ENCODE assay signal across 22 cellular contexts in the genomic region with DNA sequence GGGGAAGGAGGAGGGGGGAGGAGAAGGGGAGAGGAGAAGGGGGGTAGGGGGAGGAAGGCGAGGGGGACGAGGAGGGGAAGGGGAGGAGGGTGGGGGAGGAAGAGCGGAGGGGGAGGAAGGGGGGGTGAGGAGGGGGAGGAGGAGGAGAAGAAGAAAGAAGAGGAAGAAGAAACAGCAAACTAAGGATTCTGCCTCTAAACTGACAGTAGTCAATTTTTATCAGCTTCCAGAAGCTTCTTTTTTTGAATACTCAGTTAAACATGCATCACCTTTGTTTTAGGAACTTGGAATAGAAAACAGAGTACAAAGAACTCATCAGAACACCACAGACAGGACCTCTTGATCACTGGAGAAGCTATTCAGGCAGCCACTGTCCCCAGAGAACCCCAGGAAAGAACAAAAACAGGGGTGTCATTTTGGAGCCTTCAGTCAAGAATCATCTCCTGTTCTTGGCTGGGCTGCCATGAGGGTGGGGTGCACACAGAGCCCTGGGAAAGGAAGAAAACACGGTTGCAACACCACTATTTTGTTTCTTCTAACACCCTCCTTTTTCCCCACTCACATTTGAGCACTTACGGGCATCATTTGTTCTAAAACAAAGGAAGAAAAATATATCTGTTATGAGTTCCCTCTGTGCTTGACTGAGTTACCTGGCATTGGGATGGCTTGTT.
A peak's percentile ranks its signal among the peaks of the same experiment; 100 is the strongest.
DNase-seq lines count a peak whose midpoint lies in the region; ATAC-seq, FAIRE-seq and TF ChIP-seq lines count a peak whose summit lies in the region.
"Had no signal": no experiment of that assay in that cellular context is flagged by ENCODE, and none has a peak within 500 bp of the region (broad histone marks: within the 10 kb centered on the region; RNA-seq: fewer than 3 reads in every experiment).

No MANE protein-coding gene starts in this region.

- peaks cover 5% of the 10 kb centered on the region for H3K4me1 Mint-ChIP-seq in stimulated activated effector memory CD8-positive, alpha-beta T cell treated with anti-CD3 and anti-CD28 coated beads, Interleukin-12 subunit alpha, Interleukin-12 subunit beta, amount 100 ng/mL, for 72 hours
- H3K4me1 Mint-ChIP-seq: activated naive CD8-positive, alpha-beta T cell treated with anti-CD3 and anti-CD28 coated beads, Interleukin-2, amount 50 U/mL, for 24 hours had no signal

- H3K4me2 ChIP-seq in A549 = no peak overlapping the region
- no peak overlapping the region for H3K4me2 ChIP-seq in IMR-90 (ENCODE audit: low read depth, low read length)
- H3K4me2 ChIP-seq in neuronal stem cell (ENCODE audit: insufficient read depth, low read length, poor library complexity, severe bottlenecking) = no peak overlapping the region
- H3K4me2 ChIP-seq: KMS-11 had no signal

- H3K23ac ChIP-seq in IMR-90 (ENCODE audit: low read depth, low read length) (0 out of 2 replicates have a peak overlapping the region, but pooled peaks have one; percentile 16), neuronal stem cell (ENCODE audit: low read depth, low read length, poor library complexity) (no peak overlapping the region)

- peak overlapping the region; percentile 70 for H2BK20ac ChIP-seq in IMR-90 (ENCODE audit: low read depth, low read length)

- H2BK12ac ChIP-seq in neuronal stem cell (ENCODE audit: low read length) = no peak overlapping the region

- H4K8ac ChIP-seq in IMR-90 (ENCODE audit: low read depth in 2 of 2, low read length in 2 of 2) (peak overlapping the region; percentile 50 to 73), neuronal stem cell (ENCODE audit: low read depth, low read length) (no peak overlapping the region)

- TF ChIP-seq EP300 in A549 (IDR thresholded peaks at IDR 0.05) = no peak

- H2BK15ac ChIP-seq in IMR-90 (ENCODE audit: low read depth, low read length) (peak overlapping the region; percentile 60; the same call in 2 of the 3 replicates), neuronal stem cell (ENCODE audit: low read length) (no peak overlapping the region)

- H3K4me1 ChIP-seq in A549 (peaks cover 46% of the 10 kb centered on the region), IMR-90 (ENCODE audit: control insufficient read depth, insufficient read depth, low read length) (peaks cover 17% of the 10 kb centered on the region), esophagus squamous epithelium (peaks cover 0 to 42% (median 23%) of the 10 kb centered on the region in 3 donors), neuronal stem cell (ENCODE audit: control insufficient read depth in 2 of 2, insufficient read depth in 1 of 2, low read depth in 1 of 2, low read length in 2 of 2) (peaks cover 29 to 30% of the 10 kb centered on the region in 2 donors)

- H3K27me3 ChIP-seq in IMR-90 (ENCODE audit: control insufficient read depth, insufficient read depth, low read length) = no peaks in the 10 kb centered on the region
- H3K27me3 ChIP-seq in esophagus squamous epithelium = no peaks in the 10 kb centered on the region
- H3K27me3 ChIP-seq in neuronal stem cell (ENCODE audit: control insufficient read depth in 3 of 3, insufficient read depth in 3 of 3, low read depth in 1 of 3, low read length in 3 of 3) = no peaks in the 10 kb centered on the region
- H3K27me3 ChIP-seq: breast epithelium had no signal

- peak overlapping the region; percentile 64; the same call in 1 of the 2 replicates for H4K5ac ChIP-seq in IMR-90 (ENCODE audit: low read depth, low read length)

- DNase-seq in A549 (ENCODE audit: low read depth in 1 of 2, low spot score in 1 of 2) (no peak), IMR-90 (no peak), esophagus squamous epithelium (lab: John Stamatoyannopoulos, UW) (no peak), neuronal stem cell (ENCODE audit: low spot score) (no peak), DMS153 treated with DMSO at 0.1 percent for 48 hours (lab: John Stamatoyannopoulos, UW; ENCODE audit: unreplicated experiment) (no peak), medulla oblongata (ENCODE audit: extremely low spot score) (no peak)
- no peak for DNase-seq in stimulated activated effector memory CD8-positive, alpha-beta T cell treated with anti-CD3 and anti-CD28 coated beads, Interleukin-12 subunit alpha, Interleukin-12 subunit beta, amount 100 ng/mL, for 72 hours (ENCODE audit: low spot score in 2 of 2)
- DNase-seq: activated CD4-positive, alpha-beta T cell treated with anti-CD3 and anti-CD28 coated beads for 4 hours; activated CD8-positive, alpha-beta memory T cell treated with anti-CD3 and anti-CD28 coated beads, Interleukin-2, amount 50 U/mL, for 4 hours; activated effector memory CD4-positive, alpha-beta T cell treated with Interleukin-2 at 50 U/mL for 16 hours; activated naive CD8-positive, alpha-beta T cell treated with anti-CD3 and anti-CD28 coated beads, Interleukin-2, amount 50 U/mL, for 24 hours; CD4-positive, alpha-beta memory T cell; DMS79; HFFc6; NCI-H2081 treated with DMSO at 0.1 percent for 48 hours; NCI-H524; posterior cingulate gyrus; stimulated activated CD4-positive, alpha-beta T cell treated with anti-CD3 and anti-CD28 coated beads, Interleukin-12 subunit alpha, Interleukin-12 subunit beta, amount 100 ng/mL, for 4 hours had no signal

- H3K4me3 Mint-ChIP-seq in stimulated activated effector memory CD8-positive, alpha-beta T cell treated with anti-CD3 and anti-CD28 coated beads, Interleukin-12 subunit alpha, Interleukin-12 subunit beta, amount 100 ng/mL, for 72 hours = no peak overlapping the region
- H3K4me3 Mint-ChIP-seq: activated naive CD8-positive, alpha-beta T cell treated with anti-CD3 and anti-CD28 coated beads, Interleukin-2, amount 50 U/mL, for 24 hours; CD4-positive, alpha-beta memory T cell; HFFc6 had no signal

- no peak overlapping the region; the same call in 1 of the 2 replicates for H2AK5ac ChIP-seq in IMR-90 (ENCODE audit: low read depth, low read length)
- H2AK5ac ChIP-seq in neuronal stem cell (ENCODE audit: low read depth, low read length) = no peak overlapping the region

- H2BK120ac ChIP-seq in IMR-90 (ENCODE audit: low read depth, low read length) (peak overlapping the region; percentile 68), neuronal stem cell (ENCODE audit: low read depth, low read length) (no peak overlapping the region)

- no peak for TF ChIP-seq CTCF in A549 (IDR thresholded peaks at IDR 0.05)
- TF ChIP-seq CTCF in IMR-90 (conservative IDR thresholded peaks at IDR 0.05; ENCODE audit: low read depth, low read length) = no peak
- TF ChIP-seq CTCF in esophagus squamous epithelium (IDR thresholded peaks at IDR 0.05) = no peak

- TF ChIP-seq POLR2A in A549 (IDR thresholded peaks at IDR 0.05; ENCODE audit: low read length) = no peak
- no peak for TF ChIP-seq POLR2A in IMR-90 (IDR thresholded peaks at IDR 0.05; ENCODE audit: low read depth, low read length)
- TF ChIP-seq POLR2A in esophagus squamous epithelium (IDR thresholded peaks at IDR 0.05) = no peak

- no peak overlapping the region for H3K9ac ChIP-seq in IMR-90 (ENCODE audit: low read depth, low read length)
- H3K9ac ChIP-seq in neuronal stem cell (ENCODE audit: low read depth, low read length, poor library complexity) = no peak overlapping the region
- H3K9ac ChIP-seq: KMS-11 had no signal

- no peaks in the 10 kb centered on the region for H3K9me3 Mint-ChIP-seq in stimulated activated effector memory CD8-positive, alpha-beta T cell treated with anti-CD3 and anti-CD28 coated beads, Interleukin-12 subunit alpha, Interleukin-12 subunit beta, amount 100 ng/mL, for 72 hours
- H3K9me3 Mint-ChIP-seq: activated naive CD8-positive, alpha-beta T cell treated with anti-CD3 and anti-CD28 coated beads, Interleukin-2, amount 50 U/mL, for 24 hours; HFFc6 had no signal

- POLR2A ChIA-PET in A549 (lab: Yijun Ruan, JAX) = interaction anchor here (0.6 kb wide), 1 partner anchor 1191 kb away, joined by 3 read pairs; no protein-coding TSS in a partner anchor
- POLR2A ChIA-PET in IMR-90 (lab: Charles Lee; ENCODE audit: unreplicated experiment) = no interaction called here

- H3K56ac ChIP-seq in IMR-90 (ENCODE audit: extremely low read depth, insufficient read depth, low read length) = no peak overlapping the region

- peak overlapping the region; percentile 79 for H3K4ac ChIP-seq in IMR-90 (ENCODE audit: low read depth, low read length)
- no peak overlapping the region for H3K4ac ChIP-seq in neuronal stem cell (ENCODE audit: low read length)

- H3K14ac ChIP-seq in IMR-90 (replicated peaks; ENCODE audit: low read depth, low read length) (peak overlapping the region; percentile 60; the same call in 1 of the 2 replicates), neuronal stem cell (ENCODE audit: low read length) (no peak overlapping the region)

- 67% methylated on average over 2 of the region's 5 CpGs for WGBS in A549 (ENCODE audit: missing lambda C conversion rate)
- WGBS in IMR-90 (ENCODE audit: extremely low coverage in 2 of 2, insufficient read length in 1 of 2), 2 experiments = no CpG with 5 or more reads among the region's 5 CpGs
- 45 to 56% methylated on average over 5 of the region's 5 CpGs for WGBS in esophagus squamous epithelium, 2 donors
- 100% methylated on average over 2 of the region's 5 CpGs; no CpG with 5 or more reads in 1 of the 2 donors for WGBS in neuronal stem cell (ENCODE audit: extremely low coverage in 2 of 2, insufficient read length in 2 of 2, insufficient replicate concordance in 1 of 2), 2 donors

- peak overlapping the region; percentile 61 for H4K91ac ChIP-seq in IMR-90 (ENCODE audit: insufficient read depth, low read depth, low read length)
- no peak overlapping the region for H4K91ac ChIP-seq in neuronal stem cell (ENCODE audit: low read depth, low read length, poor library complexity)

- no peaks in the 10 kb centered on the region for H4K20me1 ChIP-seq in IMR-90 (ENCODE audit: insufficient read depth, low read length)

- H3K4me3 ChIP-seq in A549 = no peak overlapping the region
- no peak overlapping the region for H3K4me3 ChIP-seq in IMR-90 (ENCODE audit: insufficient read depth, low read depth, low read length)
- no peak overlapping the region for H3K4me3 ChIP-seq in esophagus squamous epithelium
- H3K4me3 ChIP-seq in neuronal stem cell (ENCODE audit: low read length in 2 of 2) = no peak overlapping the region
- H3K4me3 ChIP-seq: breast epithelium, thoracic aorta had no signal

- no peaks in the 10 kb centered on the region for H3K9me3 ChIP-seq in A549
- no peaks in the 10 kb centered on the region for H3K9me3 ChIP-seq in IMR-90 (ENCODE audit: control insufficient read depth, insufficient read depth, low read length)
- H3K9me3 ChIP-seq in esophagus squamous epithelium = no peaks in the 10 kb centered on the region
- no peaks in the 10 kb centered on the region for H3K9me3 ChIP-seq in neuronal stem cell (replicated peaks in 1 of 2; ENCODE audit: control insufficient read depth in 2 of 2, insufficient read depth in 1 of 2, low read depth in 1 of 2, low read length in 2 of 2)
- H3K9me3 ChIP-seq: breast epithelium, thoracic aorta had no signal

- H2AFZ ChIP-seq in IMR-90 (replicated peaks; ENCODE audit: low read length, poor library complexity) (peak overlapping the region; percentile 3), neuronal stem cell (ENCODE audit: low read length) (peak overlapping the region; percentile 79)

- no peaks in the 10 kb centered on the region for H3K36me3 ChIP-seq in IMR-90 (ENCODE audit: control insufficient read depth, insufficient read depth, low read length)
- no peaks in the 10 kb centered on the region for H3K36me3 ChIP-seq in esophagus squamous epithelium
- H3K36me3 ChIP-seq in neuronal stem cell (replicated peaks in 1 of 2; ENCODE audit: control insufficient read depth in 2 of 2, insufficient read depth in 2 of 2, low read length in 2 of 2) = no peaks in the 10 kb centered on the region
- H3K36me3 ChIP-seq: breast epithelium, thoracic aorta had no signal

- no peak overlapping the region for H2BK5ac ChIP-seq in IMR-90 (ENCODE audit: low read depth, low read length, poor library complexity, severe bottlenecking)
- H2BK5ac ChIP-seq in neuronal stem cell (ENCODE audit: low read length) = no peak overlapping the region

- no peak overlapping the region for H3K27ac Mint-ChIP-seq in stimulated activated effector memory CD8-positive, alpha-beta T cell treated with anti-CD3 and anti-CD28 coated beads, Interleukin-12 subunit alpha, Interleukin-12 subunit beta, amount 100 ng/mL, for 72 hours
- H3K27ac Mint-ChIP-seq: activated naive CD8-positive, alpha-beta T cell treated with anti-CD3 and anti-CD28 coated beads, Interleukin-2, amount 50 U/mL, for 24 hours; HFFc6 had no signal

- no peak for ATAC-seq in A549
- ATAC-seq in IMR-90 (ENCODE audit: low read depth) = no peak
- no peak for ATAC-seq in GM21515 (IDR thresholded peaks at IDR 0.05; ENCODE audit: unreplicated experiment)
- no peak for ATAC-seq in stimulated activated effector memory CD8-positive, alpha-beta T cell treated with anti-CD3 and anti-CD28 coated beads, Interleukin-12 subunit alpha, Interleukin-12 subunit beta, amount 100 ng/mL, for 72 hours
- ATAC-seq: activated naive CD8-positive, alpha-beta T cell treated with anti-CD3 and anti-CD28 coated beads, Interleukin-2, amount 50 U/mL, for 24 hours had no signal

- H3K18ac ChIP-seq in IMR-90 (ENCODE audit: low read depth, low read length) = peak overlapping the region; percentile 31
- H3K18ac ChIP-seq in neuronal stem cell (ENCODE audit: low read length) = no peak overlapping the region

- H3K9me1 ChIP-seq in IMR-90 (ENCODE audit: insufficient read depth, low read length) = peaks cover 21% of the 10 kb centered on the region

- no peak overlapping the region for H2AK9ac ChIP-seq in IMR-90 (replicated peaks; ENCODE audit: low read depth, low read length, poor library complexity)

- BruUV-seq in IMR-90 (replicated peaks; lab: Mats Ljungman, UMichigan) = no TSS peak

- no peak for FAIRE-seq in A549 (lab: Jason Lieb, UNC)

- H3K27ac ChIP-seq in A549 = peak overlapping the region; percentile 13 to 71; a peak in 2 of 6 replicates
- no peak overlapping the region for H3K27ac ChIP-seq in IMR-90 (ENCODE audit: insufficient read depth, low read length)
- peak overlapping the region in 3 of 4 donors; percentile 50 to 77 (median 53) for H3K27ac ChIP-seq in esophagus squamous epithelium
- H3K27ac ChIP-seq in neuronal stem cell (replicated peaks; ENCODE audit: low read length) = peak overlapping the region; percentile 59
- H3K27ac ChIP-seq: KMS-11 had no signal

- dilution Hi-C loops in IMR-90 (cut with HindIII; ENCODE audit: low sequenced_read_pairs, unreplicated experiment) = no loop called here

- in situ Hi-C loops in IMR-90 (cut with MboI; ENCODE audit: low sequenced_read_pairs) = no loop called here

- peaks cover 0 to 13% of the 10 kb centered on the region in 2 experiments; a peak in 2 of 4 replicates for H3K79me1 ChIP-seq in IMR-90 (ENCODE audit: low read depth in 1 of 2, low read length in 2 of 2)
- no peaks in the 10 kb centered on the region for H3K79me1 ChIP-seq in neuronal stem cell (ENCODE audit: low read depth, low read length)

- TF ChIP-seq RAD21 in A549 (conservative IDR thresholded peaks at IDR 0.05 in 1 of 2, IDR thresholded peaks at IDR 0.05 in 1 of 2) (no peak), IMR-90 (IDR thresholded peaks at IDR 0.05; ENCODE audit: low read length) (no peak)

- H3K36me3 Mint-ChIP-seq in stimulated activated effector memory CD8-positive, alpha-beta T cell treated with anti-CD3 and anti-CD28 coated beads, Interleukin-12 subunit alpha, Interleukin-12 subunit beta, amount 100 ng/mL, for 72 hours = no peaks in the 10 kb centered on the region
- H3K36me3 Mint-ChIP-seq: CD4-positive, alpha-beta memory T cell had no signal

- intact Hi-C loops in IMR-90 (cut with micrococcal nuclease) = no loop called here
- intact Hi-C loops in esophagus squamous epithelium (cut with DNase I) = no loop called here

- CTCF ChIA-PET in A549 (lab: Yijun Ruan, JAX) (interaction anchor here (1.5 kb wide), 1 partner anchor 30 kb away, joined by 4 read pairs; no protein-coding TSS in a partner anchor), IMR-90 (lab: Yijun Ruan, JAX) (no interaction called here)
